In genomic region chr7:35003679-35004278, GRCh38 we compare ENCODE assay signal across 9 cellular contexts. TPM values are rescaled to one million over a fixed set of nuclear protein-coding genes. Genes with fewer than 3 reads are reported as not detected.
DNase-seq lines count a peak whose midpoint lies in the region; ATAC-seq, FAIRE-seq and TF ChIP-seq lines count a peak whose summit lies in the region.
"Had no signal": no experiment of that assay in that cellular context is flagged by ENCODE, and none has a peak within 500 bp of the region (broad histone marks: within the 10 kb centered on the region; RNA-seq: fewer than 3 reads in every experiment).

No MANE protein-coding gene starts in this region.

- H3K9ac ChIP-seq in kidney (ENCODE audit: low read length in 2 of 2) = no peak overlapping the region
- H3K9ac ChIP-seq: parathyroid adenoma had no signal

- peaks cover 0 to 2% (median 0%) of the 10 kb centered on the region in 8 donors for H3K9me3 Mint-ChIP-seq in CD4-positive, alpha-beta memory T cell

- H3K9me3 ChIP-seq in kidney (ENCODE audit: control insufficient read depth in 1 of 2, low read length in 2 of 2) = no peaks in the 10 kb centered on the region
- no peaks in the 10 kb centered on the region for H3K9me3 ChIP-seq in CD4-positive, alpha-beta memory T cell (ENCODE audit: control insufficient read depth in 1 of 2, low read length in 2 of 2)

- H3K4me3 ChIP-seq in kidney (ENCODE audit: low read length in 2 of 2) = no peak overlapping the region
- H3K4me3 ChIP-seq in CD4-positive, alpha-beta memory T cell (ENCODE audit: low read length in 2 of 2) = no peak overlapping the region

- no peaks in the 10 kb centered on the region for H3K36me3 ChIP-seq in kidney (ENCODE audit: control insufficient read depth in 1 of 2, insufficient read depth in 2 of 2, low read length in 2 of 2)
- H3K36me3 ChIP-seq in CD4-positive, alpha-beta memory T cell (ENCODE audit: insufficient read depth, low read length) = no peaks in the 10 kb centered on the region

- DNase-seq in M059J (ENCODE audit: low read depth) (peak; percentile 95), amniotic epithelial cell (ENCODE audit: low read depth) (peak; percentile 88), kidney (peak; percentile 80)
- no peak for DNase-seq in CD4-positive, alpha-beta memory T cell
- no peak for DNase-seq in activated CD4-positive, alpha-beta T cell treated with anti-CD3 and anti-CD28 coated beads, Interleukin-2, amount 50 U/mL, for 4 hours
- DNase-seq in stimulated activated CD4-positive, alpha-beta T cell treated with anti-CD3 and anti-CD28 coated beads, Interleukin-4, amount 100 ng/mL, for 24 hours = no peak

- ATAC-seq in GM18907 (IDR thresholded peaks at IDR 0.05; ENCODE audit: unreplicated experiment) (peak; percentile 75), GM21737 (IDR thresholded peaks at IDR 0.05; ENCODE audit: unreplicated experiment) (no peak)

- no peak for TF ChIP-seq CTCF in kidney (IDR thresholded peaks at IDR 0.05; ENCODE audit: borderline replicate concordance, extremely low read depth, insufficient read depth)

- H3K27me3 Mint-ChIP-seq in CD4-positive, alpha-beta memory T cell = no peaks in the 10 kb centered on the region

- no peak overlapping the region for H3K4me3 Mint-ChIP-seq in CD4-positive, alpha-beta memory T cell

- CTCF ChIA-PET in CD4-positive, alpha-beta memory T cell (lab: Charles Lee; ENCODE audit: partially characterized antibody) = no interaction called here

- H3K4me1 Mint-ChIP-seq in CD4-positive, alpha-beta memory T cell = no peaks in the 10 kb centered on the region

- POLR2A ChIA-PET in CD4-positive, alpha-beta memory T cell (lab: Charles Lee; ENCODE audit: partially characterized antibody) = no interaction called here

- peaks cover 1 to 5% of the 10 kb centered on the region in 2 donors for H3K36me3 Mint-ChIP-seq in CD4-positive, alpha-beta memory T cell

- no peak for FAIRE-seq in kidney (lab: Jason Lieb, UNC)

- no peaks in the 10 kb centered on the region for H3K27me3 ChIP-seq in CD4-positive, alpha-beta memory T cell (ENCODE audit: insufficient read depth, low read length)

- H3K4me1 ChIP-seq in kidney (ENCODE audit: control insufficient read depth in 1 of 2, insufficient read depth in 1 of 2, low read depth in 1 of 2, low read length in 2 of 2) = no peaks in the 10 kb centered on the region
- no peaks in the 10 kb centered on the region for H3K4me1 ChIP-seq in CD4-positive, alpha-beta memory T cell (ENCODE audit: insufficient read depth, low read length)
- H3K4me1 ChIP-seq: parathyroid adenoma had no signal

- H3K27ac ChIP-seq in kidney (ENCODE audit: low read depth in 2 of 2, low read length in 2 of 2) = no peak overlapping the region
- H3K27ac ChIP-seq in CD4-positive, alpha-beta memory T cell (ENCODE audit: low read depth, low read length) = no peak overlapping the region
- H3K27ac ChIP-seq: parathyroid adenoma had no signal

- intact Hi-C loops in kidney (cut with DNase I) = no loop called here
- intact Hi-C loops in CD4-positive, alpha-beta memory T cell (cut with micrococcal nuclease) = no loop called here

- H3K27ac Mint-ChIP-seq in CD4-positive, alpha-beta memory T cell = no peak overlapping the region

RNA-seq across cellular contexts. Expression of gene DPY19L1, which starts 33.5 kb away (rescaled TPM):
- total RNA-seq in M059J (2014; rRNA removed; shearing (Covaris generic)) = 36.1 and 51.2 TPM in 2 replicates
- 32.4 TPM for total RNA-seq in kidney
- 5.0 TPM for polyA plus RNA-seq in kidney (ENCODE audit: insufficient read depth, low read depth, low replicate concordance)
- 10 to 100 TPM; 13.8 to 15.9 TPM for total RNA-seq in CD4-positive, alpha-beta memory T cell
- polyA plus RNA-seq in CD4-positive, alpha-beta memory T cell = 1 to 10 TPM in 1 of 2 donors, under 1 TPM in 1; 0.75 to 1.8 TPM

Comparison
In these comparisons a context has a peak if more than half of its experiments do, and no peak if none do; other contexts are left out.
1. DNase-seq: peak in M059J (single experiment), amniotic epithelial cell (single experiment) and kidney (single experiment); none in CD4-positive, alpha-beta memory T cell (0 of 5), activated CD4-positive, alpha-beta T cell treated with anti-CD3 and anti-CD28 coated beads, Interleukin-2, amount 50 U/mL, for 4 hours (0 of 2) and stimulated activated CD4-positive, alpha-beta T cell treated with anti-CD3 and anti-CD28 coated beads, Interleukin-4, amount 100 ng/mL, for 24 hours (single experiment).